ENCODE assay signal across 28 cellular contexts in genomic region chr10:722281-723060, GRCh38.
"Had no signal": no experiment of that assay in that cellular context is flagged by ENCODE, and none has a peak within 500 bp of the region (broad histone marks: within the 10 kb centered on the region; RNA-seq: fewer than 3 reads in every experiment).

No MANE protein-coding gene starts in this region.

- H3K27me3 ChIP-seq: stomach, suprapubic skin, testis, thyroid gland, tibial nerve, transverse colon, upper lobe of left lung, upper lobe of right lung, uterus, vagina had no signal

- H3K9me3 ChIP-seq: stomach, suprapubic skin, testis, thoracic aorta, thyroid gland, tibial nerve, transverse colon, upper lobe of left lung, upper lobe of right lung, uterus, vagina had no signal

- H3K4me3 ChIP-seq: stomach, suprapubic skin, testis, thoracic aorta, thyroid gland, tibial nerve, transverse colon, upper lobe of left lung, upper lobe of right lung, uterus, vagina had no signal

- H3K9me3 Mint-ChIP-seq: stimulated activated effector memory CD8-positive, alpha-beta T cell treated with anti-CD3 and anti-CD28 coated beads, Interleukin-12 subunit alpha, Interleukin-12 subunit beta, amount 100 ng/mL, for 72 hours; type B pancreatic cell had no signal

- FAIRE-seq: urothelium cell line had no signal

- H3K36me3 Mint-ChIP-seq: stimulated activated effector memory CD8-positive, alpha-beta T cell treated with anti-CD3 and anti-CD28 coated beads, Interleukin-12 subunit alpha, Interleukin-12 subunit beta, amount 100 ng/mL, for 72 hours; stimulated activated memory B cell treated with anti-CD40 and anti-IgM and Interleukin-4, amounts not matched to agents 10 μg/mL and 1 μg/mL and 100 μg/mL, for 72 hours; stimulated activated naive B cell treated with anti-CD40 and anti-IgM and Interleukin-4, amounts not matched to agents 10 μg/mL and 1 μg/mL and 100 μg/mL, for 72 hours; type B pancreatic cell had no signal

- H3K27ac ChIP-seq: stomach, suprapubic skin, testis, thoracic aorta, thyroid gland, tibial nerve, transverse colon, upper lobe of left lung, upper lobe of right lung, uterus, vagina had no signal

- H3K36me3 ChIP-seq: stomach, suprapubic skin, thoracic aorta, thyroid gland, tibial nerve, transverse colon, upper lobe of left lung, upper lobe of right lung, uterus, vagina had no signal

- ATAC-seq: stimulated activated effector memory CD8-positive, alpha-beta T cell treated with anti-CD3 and anti-CD28 coated beads, Interleukin-12 subunit alpha, Interleukin-12 subunit beta, amount 100 ng/mL, for 72 hours; stimulated activated memory B cell treated with anti-CD40 and anti-IgM and Interleukin-4, amounts not matched to agents 10 μg/mL and 1 μg/mL and 100 μg/mL, for 72 hours; stimulated activated naive B cell treated with anti-CD40 and anti-IgM and Interleukin-4, amounts not matched to agents 10 μg/mL and 1 μg/mL and 100 μg/mL, for 72 hours; stimulated activated naive CD8-positive, alpha-beta T cell treated with anti-CD3 and anti-CD28 coated beads, Interleukin-15, amount 100 ng/mL, for 72 hours; stimulated activated naive CD8-positive, alpha-beta T cell treated with anti-CD3 and anti-CD28 coated beads, Interleukin-15, Interleukin-2, amounts not matched to agents 100 U/mL and 50 U/mL, for 24 hours; upper lobe of right lung had no signal

- H3K4me1 ChIP-seq: stomach, suprapubic skin, testis, thyroid gland, tibial nerve, transverse colon, upper lobe of left lung, upper lobe of right lung, uterus, vagina had no signal

- H3K27ac Mint-ChIP-seq: stimulated activated effector memory CD8-positive, alpha-beta T cell treated with anti-CD3 and anti-CD28 coated beads, Interleukin-12 subunit alpha, Interleukin-12 subunit beta, amount 100 ng/mL, for 72 hours; stimulated activated memory B cell treated with anti-CD40 and anti-IgM and Interleukin-4, amounts not matched to agents 10 μg/mL and 1 μg/mL and 100 μg/mL, for 72 hours; stimulated activated naive B cell treated with anti-CD40 and anti-IgM and Interleukin-4, amounts not matched to agents 10 μg/mL and 1 μg/mL and 100 μg/mL, for 72 hours; stimulated activated naive CD8-positive, alpha-beta T cell treated with anti-CD3 and anti-CD28 coated beads, Interleukin-15, amount 100 ng/mL, for 72 hours; stimulated activated naive CD8-positive, alpha-beta T cell treated with anti-CD3 and anti-CD28 coated beads, Interleukin-15, Interleukin-2, amounts not matched to agents 100 ng/mL and 50 ng/mL, for 24 hours; type B pancreatic cell had no signal

- H3K4me3 Mint-ChIP-seq: stimulated activated effector memory CD8-positive, alpha-beta T cell treated with anti-CD3 and anti-CD28 coated beads, Interleukin-12 subunit alpha, Interleukin-12 subunit beta, amount 100 ng/mL, for 72 hours; stimulated activated memory B cell treated with anti-CD40 and anti-IgM and Interleukin-4, amounts not matched to agents 10 μg/mL and 1 μg/mL and 100 μg/mL, for 72 hours; stimulated activated naive B cell treated with anti-CD40 and anti-IgM and Interleukin-4, amounts not matched to agents 10 μg/mL and 1 μg/mL and 100 μg/mL, for 72 hours; stimulated activated naive CD8-positive, alpha-beta T cell treated with anti-CD3 and anti-CD28 coated beads, Interleukin-15, amount 100 ng/mL, for 72 hours; stimulated activated naive CD8-positive, alpha-beta T cell treated with anti-CD3 and anti-CD28 coated beads, Interleukin-15, Interleukin-2, amounts not matched to agents 100 ng/mL and 50 ng/mL, for 24 hours; type B pancreatic cell had no signal

- DNase-seq: stimulated activated CD4-positive, alpha-beta T cell treated with anti-CD3 and anti-CD28 coated beads, Interleukin-1b, Interleukin-23, amount 100 ng/mL, for 48 hours; stimulated activated CD4-positive, alpha-beta T cell treated with anti-CD3 and anti-CD28 coated beads, Interleukin-2, amount 100 ng/mL, for 24 hours; stimulated activated CD4-positive, alpha-beta T cell treated with anti-CD3 and anti-CD28 coated beads, Interleukin-2, amount 100 ng/mL, for 48 hours; stimulated activated CD4-positive, alpha-beta T cell treated with anti-CD3 and anti-CD28 coated beads, Interleukin-4, amount 100 ng/mL, for 1 hour; stimulated activated CD4-positive, alpha-beta T cell treated with anti-CD3 and anti-CD28 coated beads, Interleukin-4, amount 100 ng/mL, for 4 hours; stimulated activated CD8-positive, alpha-beta memory T cell treated with anti-CD3 and anti-CD28 coated beads, Interleukin-4, amount 100 ng/mL, for 48 hours; stimulated activated naive B cell treated with anti-CD40 and anti-IgM and Interleukin-4, amounts not matched to agents 10 μg/mL and 1 μg/mL and 100 μg/mL, for 72 hours; stimulated activated naive CD4-positive, alpha-beta T cell; stimulated activated naive CD4-positive, alpha-beta T cell treated with Interleukin-2 at 50 U/mL for 16 hours; stimulated activated naive CD8-positive, alpha-beta T cell treated with anti-CD3 and anti-CD28 coated beads, Interleukin-15, amount 100 ng/mL, for 72 hours; stimulated activated naive CD8-positive, alpha-beta T cell treated with anti-CD3 and anti-CD28 coated beads, Interleukin-15, Interleukin-2, amounts not matched to agents 100 U/mL and 50 U/mL, for 24 hours; stomach; substantia nigra; testis; thyroid gland; transverse colon; upper lobe of right lung; uterus had no signal

- H3K4me1 Mint-ChIP-seq: stimulated activated effector memory CD8-positive, alpha-beta T cell treated with anti-CD3 and anti-CD28 coated beads, Interleukin-12 subunit alpha, Interleukin-12 subunit beta, amount 100 ng/mL, for 72 hours; stimulated activated memory B cell treated with anti-CD40 and anti-IgM and Interleukin-4, amounts not matched to agents 10 μg/mL and 1 μg/mL and 100 μg/mL, for 72 hours; stimulated activated naive B cell treated with anti-CD40 and anti-IgM and Interleukin-4, amounts not matched to agents 10 μg/mL and 1 μg/mL and 100 μg/mL, for 72 hours; stimulated activated naive CD8-positive, alpha-beta T cell treated with anti-CD3 and anti-CD28 coated beads, Interleukin-15, amount 100 ng/mL, for 72 hours had no signal
